Comparison of ENCODE assay signal across 2 cellular contexts in genomic region chr13:98267080-98267912, GRCh38.
TF ChIP-seq lines count a peak whose summit lies in the region.

No MANE protein-coding gene starts in this region.

TF ChIP-seq in GM12878, 131 proteins besides CTCF, POLR2A, EP300 and RAD21 (continued from another document and continues in another):
- TF ChIP-seq ATF2 (IDR thresholded peaks at IDR 0.05; ENCODE audit: low read length) (no peak), ZNF592 (IDR thresholded peaks at IDR 0.05) (no peak), MYC (IDR thresholded peaks at IDR 0.05; ENCODE audit: insufficient read depth, insufficient read length, insufficient replicate concordance, low read length, severe bottlenecking) (no peak), SRF (IDR thresholded peaks at IDR 0.05; ENCODE audit: low read depth in 2 of 2, low read length in 2 of 2) (no peak), RUNX3 (IDR thresholded peaks at IDR 0.05; ENCODE audit: low read length) (peak; percentile 68), SIN3A (IDR thresholded peaks at IDR 0.05; ENCODE audit: low read depth, low read length) (no peak), ZNF207 (IDR thresholded peaks at IDR 0.05; ENCODE audit: borderline replicate concordance) (no peak), CREB1 (IDR thresholded peaks at IDR 0.05; ENCODE audit: low read depth) (no peak), CUX1 (IDR thresholded peaks at IDR 0.05; ENCODE audit: insufficient replicate concordance, low read depth, low read length) (no peak), MLLT1 (IDR thresholded peaks at IDR 0.05) (no peak), NBN (IDR thresholded peaks at IDR 0.05) (no peak)

TF ChIP-seq in HepG2, 621 proteins besides CTCF, POLR2A, EP300 and RAD21 (continued from another document and continues in another):
- TF ChIP-seq ZNF646 (CRISPR knock-in tag; IDR thresholded peaks at IDR 0.05) (peak; percentile 80; the same call in 1 of the 2 replicates), ETV6 (CRISPR knock-in tag; conservative IDR thresholded peaks at IDR 0.05) (0 out of 2 replicates have a peak, but pooled peaks have one; percentile 19), STAT6 (CRISPR knock-in tag; IDR thresholded peaks at IDR 0.05; ENCODE audit: borderline replicate concordance) (0 out of 2 replicates have a peak, but pooled peaks have one; percentile 44), SP4 (CRISPR knock-in tag; IDR thresholded peaks at IDR 0.05) (peak; percentile 40; the same call in 1 of the 2 replicates), SMAD3 (CRISPR knock-in tag; IDR thresholded peaks at IDR 0.05) (0 out of 2 replicates have a peak, but pooled peaks have one; percentile 35), ZBTB7B (CRISPR knock-in tag; IDR thresholded peaks at IDR 0.05) (no peak; the same call in 1 of the 2 replicates), SP5 (CRISPR knock-in tag; IDR thresholded peaks at IDR 0.05; ENCODE audit: borderline replicate concordance, low read depth) (peak; percentile 91), ATF6 (CRISPR knock-in tag; conservative IDR thresholded peaks at IDR 0.05) (no peak), PLSCR1 (CRISPR knock-in tag; IDR thresholded peaks at IDR 0.05; ENCODE audit: borderline replicate concordance) (no peak; the same call in 1 of the 2 replicates), CENPX (CRISPR knock-in tag; IDR thresholded peaks at IDR 0.05) (no peak), NFE2 (CRISPR knock-in tag; IDR thresholded peaks at IDR 0.05) (no peak), MIER2 (CRISPR knock-in tag; IDR thresholded peaks at IDR 0.05) (no peak), ZNF614 (CRISPR knock-in tag; IDR thresholded peaks at IDR 0.05; ENCODE audit: borderline replicate concordance) (no peak), MNT (IDR thresholded peaks at IDR 0.05) (no peak), ZNF350 (CRISPR knock-in tag; IDR thresholded peaks at IDR 0.05; ENCODE audit: borderline replicate concordance, low read depth) (no peak; the same call in 1 of the 2 replicates), U2AF2 (IDR thresholded peaks at IDR 0.05; ENCODE audit: low read depth, low read length) (no peak), KDM3A (CRISPR knock-in tag; IDR thresholded peaks at IDR 0.05; ENCODE audit: low read depth) (no peak), NFATC3 (CRISPR knock-in tag; IDR thresholded peaks at IDR 0.05) (no peak), ZSCAN5A (CRISPR knock-in tag; IDR thresholded peaks at IDR 0.05; ENCODE audit: borderline replicate concordance) (no peak; the same call in 1 of the 2 replicates), ATF3 (CRISPR knock-in tag; IDR thresholded peaks at IDR 0.05) (no peak), ZBTB44 (CRISPR knock-in tag; IDR thresholded peaks at IDR 0.05) (no peak), ZNF205 (CRISPR knock-in tag; IDR thresholded peaks at IDR 0.05) (no peak), PAWR (CRISPR knock-in tag; IDR thresholded peaks at IDR 0.05; ENCODE audit: borderline replicate concordance) (no peak), UBTF (CRISPR knock-in tag; IDR thresholded peaks at IDR 0.05) (peak; percentile 61)
